In the genomic region with DNA sequence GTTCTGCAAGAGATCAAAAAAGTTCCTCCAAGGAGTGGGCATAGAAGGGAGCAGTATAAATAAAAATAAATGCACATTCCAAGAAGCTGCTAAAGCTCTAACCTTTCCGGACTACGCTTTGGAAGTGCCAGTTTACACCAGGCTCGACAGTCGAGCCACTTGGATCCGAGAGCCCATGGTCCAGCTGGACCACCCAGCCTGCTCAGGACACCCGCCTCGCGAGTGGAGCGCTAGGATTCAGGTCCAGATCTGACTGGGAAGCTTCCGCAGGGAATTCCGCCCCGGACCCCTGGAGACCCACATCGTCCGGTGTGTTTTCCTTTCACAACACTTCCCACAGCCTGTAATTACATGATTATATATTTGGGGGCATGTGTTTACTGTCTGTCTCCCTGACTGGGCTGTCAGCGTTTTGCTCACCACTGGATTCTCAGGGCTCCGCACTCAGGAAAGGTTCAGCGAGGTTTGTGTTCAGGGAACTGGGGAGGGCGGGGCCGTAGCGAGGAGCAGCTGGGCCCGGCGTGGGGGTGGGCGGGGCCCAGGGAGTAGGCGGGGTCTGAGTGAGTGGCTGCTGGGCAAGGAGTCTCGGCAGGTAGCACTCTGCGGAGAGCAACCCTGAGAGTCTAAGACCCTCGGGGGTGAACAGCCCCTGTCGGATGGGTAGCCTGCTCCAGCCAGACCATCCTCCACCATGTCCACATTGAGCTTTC, we compare ENCODE assay signal across 8 cellular contexts. TPM values are rescaled to one million over a fixed set of nuclear protein-coding genes. Genes with fewer than 3 reads are reported as not detected.
DNase-seq lines count a peak whose midpoint lies in the region; ATAC-seq and TF ChIP-seq lines count a peak whose summit lies in the region.

No MANE protein-coding gene starts in this region.

- peaks cover 9% of the 10 kb centered on the region for H3K4me1 ChIP-seq in CD8-positive, alpha-beta memory T cell (ENCODE audit: insufficient read depth, low read length)
- peaks cover 4% of the 10 kb centered on the region for H3K4me1 ChIP-seq in lower lobe of right lung

- peak; percentile 52 to 76 (median 57) for DNase-seq in CD8-positive, alpha-beta memory T cell
- DNase-seq in NCI-H1417 (lab: John Stamatoyannopoulos, UW), result peak; percentile 91 to 98 (median 93)
- peak; percentile 70 to 71 for DNase-seq in activated CD4-positive, alpha-beta T cell treated with anti-CD3 and anti-CD28 coated beads, Interleukin-2, amount 50 U/mL, for 4 hours
- DNase-seq in dorsolateral prefrontal cortex, result peak in 3 of 10 donors; percentile 16 to 49 (median 18)
- DNase-seq in lower lobe of right lung, result peak; percentile 88
- peak; percentile 47 to 68 (median 52) for DNase-seq in stimulated activated CD4-positive, alpha-beta T cell treated with anti-CD3 and anti-CD28 coated beads, TNF-alpha, amount 100 ng/mL, for 4 hours (ENCODE audit: low read depth in 3 of 3)
- DNase-seq in cortex of kidney (lab: John Stamatoyannopoulos, UW), result no peak

- H3K9me3 ChIP-seq in CD8-positive, alpha-beta memory T cell (ENCODE audit: low read length), result no peaks in the 10 kb centered on the region
- H3K9me3 ChIP-seq in lower lobe of right lung, result no peaks in the 10 kb centered on the region

- H3K27ac ChIP-seq in CD8-positive, alpha-beta memory T cell (ENCODE audit: low read depth, low read length), result no peak overlapping the region
- H3K27ac ChIP-seq in dorsolateral prefrontal cortex (no peak overlapping the region), lower lobe of right lung (no peak overlapping the region)

- H3K9me3 Mint-ChIP-seq in CD8-positive, alpha-beta memory T cell, result no peaks in the 10 kb centered on the region

- H3K36me3 Mint-ChIP-seq in CD8-positive, alpha-beta memory T cell, result no peaks in the 10 kb centered on the region

- H3K27me3 Mint-ChIP-seq in CD8-positive, alpha-beta memory T cell, result peaks cover 24 to 53% of the 10 kb centered on the region in 2 donors

- TF ChIP-seq CTCF in dorsolateral prefrontal cortex (IDR thresholded peaks at IDR 0.05 in 54 of 56, conservative IDR thresholded peaks at IDR 0.05 in 2 of 56; ENCODE audit: low read depth in 1 of 56, partially characterized antibody in 56 of 56) (no peak), lower lobe of right lung (IDR thresholded peaks at IDR 0.05) (no peak)

- H3K27me3 ChIP-seq in CD8-positive, alpha-beta memory T cell (ENCODE audit: insufficient read depth, low read length, poor library complexity, severe bottlenecking), result peaks cover 6% of the 10 kb centered on the region
- peaks cover 0 to 28% (median 5%) of the 10 kb centered on the region in 45 donors for H3K27me3 ChIP-seq in dorsolateral prefrontal cortex
- H3K27me3 ChIP-seq in lower lobe of right lung (ENCODE audit: low read depth), result peaks cover 24% of the 10 kb centered on the region

- H3K4me3 Mint-ChIP-seq in CD8-positive, alpha-beta memory T cell, result peak overlapping the region in 6 of 7 donors; percentile 49 to 83 (median 61)

- H3K36me3 ChIP-seq in CD8-positive, alpha-beta memory T cell (ENCODE audit: insufficient read depth, low read length), result no peaks in the 10 kb centered on the region
- H3K36me3 ChIP-seq in lower lobe of right lung, result no peaks in the 10 kb centered on the region

- POLR2A ChIA-PET in CD8-positive, alpha-beta memory T cell (lab: Charles Lee), result no interaction called here

- H3K27ac Mint-ChIP-seq in CD8-positive, alpha-beta memory T cell, result peak overlapping the region in 1 of 8 donors; percentile 61

- H3K4me3 ChIP-seq in CD8-positive, alpha-beta memory T cell (ENCODE audit: low read length), result peak overlapping the region; percentile 41
- H3K4me3 ChIP-seq in dorsolateral prefrontal cortex (peak overlapping the region; percentile 11 to 63 (median 47)), lower lobe of right lung (peak overlapping the region; percentile 51)

- intact Hi-C loops in dorsolateral prefrontal cortex (cut with DNase I) (no loop called here), lower lobe of right lung (cut with DNase I) (no loop called here)

- H3K4me1 Mint-ChIP-seq in CD8-positive, alpha-beta memory T cell, result peaks cover 0 to 12% (median 6%) of the 10 kb centered on the region in 3 donors

- ATAC-seq in GM21723 (IDR thresholded peaks at IDR 0.05; ENCODE audit: unreplicated experiment), result peak; percentile 89
- ATAC-seq in lower lobe of right lung, result peak; percentile 96 to 98

- CTCF ChIA-PET in CD8-positive, alpha-beta memory T cell (lab: Charles Lee), result interaction anchor here (1.4 kb wide), 1 partner anchor 10 kb away, joined by 4 read pairs; no protein-coding TSS in a partner anchor

RNA-seq across cellular contexts. Expression of gene TMEM263, which starts 52.3 kb away (rescaled TPM):
- total RNA-seq in CD8-positive, alpha-beta memory T cell, result 10 to 100 TPM; 22.7 to 25.3 TPM
- 24.9 TPM for polyA plus RNA-seq in CD8-positive, alpha-beta memory T cell
- total RNA-seq in dorsolateral prefrontal cortex (10 to 100 TPM; 16.7 to 37.0 (median 26.8) TPM), lower lobe of right lung (26.5 TPM)
